Comparison of ENCODE assay signal across 8 cellular contexts in genomic region chr19:17511724-17512573, GRCh38. TPM values are rescaled to one million over a fixed set of nuclear protein-coding genes. Genes with fewer than 3 reads are reported as not detected.
A peak's percentile ranks its signal among the peaks of the same experiment; 100 is the strongest.
DNase-seq lines count a peak whose midpoint lies in the region; ATAC-seq and TF ChIP-seq lines count a peak whose summit lies in the region.

No MANE protein-coding gene starts in this region.

- peaks cover 28% of the 10 kb centered on the region for H3K4me1 Mint-ChIP-seq in activated naive CD8-positive, alpha-beta T cell treated with anti-CD3 and anti-CD28 coated beads, Interleukin-2, amount 10 ng/mL, durations not matched to agents 7 days and 5 days

- H3K9me3 ChIP-seq in heart left ventricle = peaks cover 0 to under 1% (median 0%) of the 10 kb centered on the region in 12 donors
- peaks cover 0 to under 1% (median 0%) of the 10 kb centered on the region in 4 donors for H3K9me3 ChIP-seq in upper lobe of left lung

- H3K36me3 ChIP-seq in heart left ventricle (peaks cover 0 to 13% (median 6%) of the 10 kb centered on the region in 9 donors), upper lobe of left lung (peaks cover 0 to 9% (median 6%) of the 10 kb centered on the region in 4 donors)

- peak overlapping the region; percentile 99 for H3K27ac Mint-ChIP-seq in activated naive CD8-positive, alpha-beta T cell treated with anti-CD3 and anti-CD28 coated beads, Interleukin-2, amount 10 ng/mL, durations not matched to agents 7 days and 5 days

- intact Hi-C loops in heart left ventricle (cut with DNase I) = loop anchor here in 4 of 10 donors (1.0 to 10.0 kb wide), 4 partner anchors 42 to 53 kb away; partner anchors contain the start of genes COLGALT1 (in 2 of the 4) and SLC27A1 (in 1 of the 4)
- intact Hi-C loops in posterior vena cava (cut with DNase I) = no loop called here

- peak overlapping the region; percentile 69 to 100 (median 88) for H3K4me3 ChIP-seq in heart left ventricle
- peak overlapping the region; percentile 81 to 98 (median 96) for H3K4me3 ChIP-seq in upper lobe of left lung

- peaks cover 32% of the 10 kb centered on the region for H3K36me3 Mint-ChIP-seq in activated naive CD8-positive, alpha-beta T cell treated with anti-CD3 and anti-CD28 coated beads, Interleukin-2, amount 10 ng/mL, durations not matched to agents 7 days and 5 days

- ATAC-seq in activated naive CD8-positive, alpha-beta T cell treated with anti-CD3 and anti-CD28 coated beads, Interleukin-2, amount 10 ng/mL, durations not matched to agents 7 days and 5 days (ENCODE audit: low read depth) = peak; percentile 66
- ATAC-seq in heart left ventricle (peak; percentile 75 to 85 (median 82)), upper lobe of left lung (ENCODE audit: low FRiP score in 2 of 2) (peak; percentile 89 to 91)

- H3K4me1 ChIP-seq in heart left ventricle = peaks cover 0 to 42% (median 21%) of the 10 kb centered on the region in 12 donors
- peaks cover 25 to 55% (median 38%) of the 10 kb centered on the region in 4 donors for H3K4me1 ChIP-seq in upper lobe of left lung

- TF ChIP-seq POLR2A in heart left ventricle (IDR thresholded peaks at IDR 0.05) (peak in 1 of 2 donors; percentile 31), upper lobe of left lung (IDR thresholded peaks at IDR 0.05) (peak in 3 of 4 donors; percentile 52 to 91 (median 81))

- 1% methylated on average over 37 to 82 of the region's 82 CpGs for WGBS in heart left ventricle, 4 donors
- WGBS in upper lobe of left lung, 2 donors = 1 to 6% methylated on average over 6 to 21 of the region's 82 CpGs

- peak; percentile 92 for DNase-seq in GDM1 (lab: John Stamatoyannopoulos, UW)
- peak; percentile 69 for DNase-seq in GOT3 (lab: John Stamatoyannopoulos, UW)
- DNase-seq in LHCN-M2 (ENCODE audit: low read depth) = peak; percentile 84
- peak; percentile 42 for DNase-seq in SKM-1 treated with dmso at 0.1 percent for 144 hours (lab: John Stamatoyannopoulos, UW; ENCODE audit: unreplicated experiment)
- DNase-seq in activated naive CD8-positive, alpha-beta T cell treated with anti-CD3 and anti-CD28 coated beads, Interleukin-2, amount 10 ng/mL, durations not matched to agents 7 days and 5 days = peak; percentile 94
- peak; percentile 92 to 95 (median 94) for DNase-seq in heart left ventricle
- peak; percentile 96 for DNase-seq in posterior vena cava (ENCODE audit: low spot score)
- peak; percentile 89 to 96 for DNase-seq in upper lobe of left lung

- peak in 9 of 12 donors; percentile 6 to 51 (median 17) for TF ChIP-seq CTCF in heart left ventricle (IDR thresholded peaks at IDR 0.05)
- peak in 5 of 6 experiments; percentile 11 to 59 (median 45) for TF ChIP-seq CTCF in upper lobe of left lung (IDR thresholded peaks at IDR 0.05)

- no peaks in the 10 kb centered on the region for H3K27me3 Mint-ChIP-seq in activated naive CD8-positive, alpha-beta T cell treated with anti-CD3 and anti-CD28 coated beads, Interleukin-2, amount 10 ng/mL, durations not matched to agents 7 days and 5 days

- TF ChIP-seq EP300 in upper lobe of left lung (IDR thresholded peaks at IDR 0.05) = peak in 1 of 4 donors; percentile 20

- H3K9me3 Mint-ChIP-seq in activated naive CD8-positive, alpha-beta T cell treated with anti-CD3 and anti-CD28 coated beads, Interleukin-2, amount 10 ng/mL, durations not matched to agents 7 days and 5 days = peaks cover under 1% of the 10 kb centered on the region

- H3K4me3 Mint-ChIP-seq in activated naive CD8-positive, alpha-beta T cell treated with anti-CD3 and anti-CD28 coated beads, Interleukin-2, amount 10 ng/mL, durations not matched to agents 7 days and 5 days = peak overlapping the region; percentile 98

- H3K27ac ChIP-seq in heart left ventricle (peak overlapping the region; percentile 98 to 100 (median 99)), upper lobe of left lung (peak overlapping the region; percentile 96 to 100 (median 100))

- POLR2A ChIA-PET in activated naive CD8-positive, alpha-beta T cell treated with anti-CD3 and anti-CD28 coated beads, Interleukin-2, amount 10 ng/mL, durations not matched to agents 7 days and 5 days (lab: Charles Lee) = interaction anchor here (0.6 to 5.2 kb wide), 10 partner anchors 10 to 178 kb away, joined by 3 to 88 read pairs (median 4); a partner anchor contains a TSS

- H3K27me3 ChIP-seq in heart left ventricle = no peaks in the 10 kb centered on the region
- H3K27me3 ChIP-seq in upper lobe of left lung = no peaks in the 10 kb centered on the region

RNA-seq across cellular contexts. Expression of gene PGLS, which starts 0.5 kb away (rescaled TPM):
- 87.7 and 99.5 TPM in 2 replicates for total RNA-seq in LHCN-M2 (2014; rRNA removed)
- 133 TPM for polyA plus RNA-seq in LHCN-M2 (2012)
- total RNA-seq in activated naive CD8-positive, alpha-beta T cell treated with anti-CD3 and anti-CD28 coated beads, Interleukin-2, amount 10 ng/mL, durations not matched to agents 7 days and 5 days = 10 to 100 TPM; 85.4 to 90.3 TPM
- total RNA-seq in heart left ventricle = 10 to 100 TPM; 15.5 to 57.1 (median 27.0) TPM
- 10 to 100 TPM; 28.8 to 45.9 TPM for polyA plus RNA-seq in heart left ventricle
- 10 to 100 TPM; 39.8 to 48.7 TPM for total RNA-seq in posterior vena cava
- 100 to 1,000 TPM in 3 of 6 donors, 10 to 100 TPM in 3; 50.6 to 117 (median 99.7) TPM for total RNA-seq in upper lobe of left lung

RNA-seq across cellular contexts. Expression of gene SLC27A1, which starts 41.6 kb away (rescaled TPM):
- total RNA-seq in LHCN-M2 (2014; rRNA removed) (10.0 and 14.1 TPM in 2 replicates), heart left ventricle (10 to 100 TPM; 32.6 to 70.3 (median 52.7) TPM), posterior vena cava (10 to 100 TPM; 11.1 to 14.4 TPM), upper lobe of left lung (10 to 100 TPM; 21.0 to 88.0 (median 30.8) TPM)
- 10.2 TPM for polyA plus RNA-seq in LHCN-M2 (2012)
- total RNA-seq in activated naive CD8-positive, alpha-beta T cell treated with anti-CD3 and anti-CD28 coated beads, Interleukin-2, amount 10 ng/mL, durations not matched to agents 7 days and 5 days = 1 to 10 TPM; 8.4 to 9.8 TPM
- polyA plus RNA-seq in heart left ventricle = 10 to 100 TPM; 22.1 to 47.6 TPM

RNA-seq across cellular contexts. Expression of gene COLGALT1, which starts 43.5 kb away (rescaled TPM):
- total RNA-seq in LHCN-M2 (2014; rRNA removed) (79.3 and 86.9 TPM in 2 replicates), heart left ventricle (100 to 1,000 TPM in 1 of 9 donors, 10 to 100 TPM in 8; 23.7 to 117 (median 32.6) TPM), posterior vena cava (10 to 100 TPM; 69.1 to 86.7 TPM), upper lobe of left lung (100 to 1,000 TPM in 4 of 6 donors, 10 to 100 TPM in 2; 58.3 to 151 (median 116) TPM)
- 65.6 TPM for polyA plus RNA-seq in LHCN-M2 (2012)
- total RNA-seq in activated naive CD8-positive, alpha-beta T cell treated with anti-CD3 and anti-CD28 coated beads, Interleukin-2, amount 10 ng/mL, durations not matched to agents 7 days and 5 days = 10 to 100 TPM; 63.3 to 68.4 TPM
- 10 to 100 TPM; 16.1 to 49.8 TPM for polyA plus RNA-seq in heart left ventricle

RNA-seq across cellular contexts. Expression of gene NXNL1, which starts 51.2 kb away (rescaled TPM):
- total RNA-seq in LHCN-M2 (2014; rRNA removed) (not detected in 2 replicates), heart left ventricle (1 to 10 TPM in 1 of 9 donors, under 1 TPM in 3, not detected in 5; 0.32 to 1.1 (median 0.57) TPM), posterior vena cava (not detected), upper lobe of left lung (not detected)
- not detected for polyA plus RNA-seq in LHCN-M2 (2012)
- total RNA-seq in activated naive CD8-positive, alpha-beta T cell treated with anti-CD3 and anti-CD28 coated beads, Interleukin-2, amount 10 ng/mL, durations not matched to agents 7 days and 5 days = not detected
- polyA plus RNA-seq in heart left ventricle = under 1 TPM in 1 of 2 donors, not detected in 1; 0.69 TPM

Comparison
In these comparisons a context has a peak if more than half of its experiments do, and no peak if none do; other contexts are left out.
1. Peak in every context shown above with its lines: DNase-seq, ATAC-seq, H3K4me3 ChIP-seq and H3K27ac ChIP-seq.
2. DNase-seq: peak in every context shown above with its lines; median percentile 96 in posterior vena cava; 94 in activated naive CD8-positive, alpha-beta T cell treated with anti-CD3 and anti-CD28 coated beads, Interleukin-2, amount 10 ng/mL, durations not matched to agents 7 days and 5 days; 94 in heart left ventricle; 92 in upper lobe of left lung; 92 in GDM1; 84 in LHCN-M2; 69 in GOT3; 42 in SKM-1 treated with dmso at 0.1 percent for 144 hours.